14 cellular contexts compared by ENCODE assay signal in genomic region chr6:159056432-159056831, GRCh38. TPM values are rescaled to one million over a fixed set of nuclear protein-coding genes. Genes with fewer than 3 reads are reported as not detected.
DNase-seq lines count a peak whose midpoint lies in the region; ATAC-seq and TF ChIP-seq lines count a peak whose summit lies in the region.
"Had no signal": no experiment of that assay in that cellular context is flagged by ENCODE, and none has a peak within 500 bp of the region (broad histone marks: within the 10 kb centered on the region; RNA-seq: fewer than 3 reads in every experiment).

No MANE protein-coding gene starts in this region.

- H3K9me2 ChIP-seq in DOHH2 (replicated peaks; ENCODE audit: control insufficient read depth, low read length): no peaks in the 10 kb centered on the region

- H3K4me1 ChIP-seq in DOHH2 (ENCODE audit: control insufficient read depth, low read length) (peaks cover 94% of the 10 kb centered on the region), tibial artery (no peaks in the 10 kb centered on the region)
- H3K4me1 ChIP-seq: foreskin keratinocyte had no signal

- peaks cover 14% of the 10 kb centered on the region for H3F3A ChIP-seq in DOHH2 (ENCODE audit: control insufficient read depth, insufficient read depth)

- peak overlapping the region; percentile 86 for H3K4me2 ChIP-seq in DOHH2 (ENCODE audit: low read length)

- H3K36me3 ChIP-seq in DOHH2 (ENCODE audit: control insufficient read depth, low read length) (no peaks in the 10 kb centered on the region), tibial artery (no peaks in the 10 kb centered on the region)

- peak overlapping the region; percentile 72 for H3K27ac Mint-ChIP-seq in activated T-helper 1 cell treated with anti-CD3 and anti-CD28 coated beads, Interleukin-12 subunit alpha, Interleukin-12 subunit beta, Interleukin-2, Interleukin-4 antibody, amounts not matched to agents 30 ng/mL and 10 ng/mL and 1 ng/mL, durations not matched to agents 14 hours and 24 hours and 36 hours
- H3K27ac Mint-ChIP-seq in natural killer cell: peak overlapping the region; percentile 67 to 83

- H3K27ac ChIP-seq in DOHH2 (ENCODE audit: low read depth, low read length) (peak overlapping the region; percentile 94), tibial artery (no peak overlapping the region)
- H3K27ac ChIP-seq: foreskin keratinocyte had no signal

- H3K4me3 Mint-ChIP-seq in activated T-helper 1 cell treated with anti-CD3 and anti-CD28 coated beads, Interleukin-12 subunit alpha, Interleukin-12 subunit beta, Interleukin-2, Interleukin-4 antibody, amounts not matched to agents 30 ng/mL and 10 ng/mL and 1 ng/mL, durations not matched to agents 14 hours and 24 hours and 36 hours: no peak overlapping the region
- peak overlapping the region; percentile 65 for H3K4me3 Mint-ChIP-seq in natural killer cell

- H3K4me3 ChIP-seq in DOHH2 (ENCODE audit: low read length) (peak overlapping the region; percentile 66), tibial artery (no peak overlapping the region)

- H3K27me3 Mint-ChIP-seq in activated T-helper 1 cell treated with anti-CD3 and anti-CD28 coated beads, Interleukin-12 subunit alpha, Interleukin-12 subunit beta, Interleukin-2, Interleukin-4 antibody, amounts not matched to agents 30 ng/mL and 10 ng/mL and 1 ng/mL, durations not matched to agents 14 hours and 24 hours and 36 hours (ENCODE audit: insufficient read depth): peaks cover 2% of the 10 kb centered on the region
- no peaks in the 10 kb centered on the region for H3K27me3 Mint-ChIP-seq in natural killer cell (ENCODE audit: low read depth in 2 of 2)

- no peak for TF ChIP-seq CTCF in DOHH2 (IDR thresholded peaks at IDR 0.05; ENCODE audit: low read depth, low read length, poor library complexity, severe bottlenecking)
- TF ChIP-seq CTCF in natural killer cell (IDR thresholded peaks at IDR 0.05): no peak
- no peak for TF ChIP-seq CTCF in tibial artery (IDR thresholded peaks at IDR 0.05)

- no peak for ATAC-seq in natural killer cell
- ATAC-seq in GM19035 (IDR thresholded peaks at IDR 0.05; ENCODE audit: unreplicated experiment): no peak
- ATAC-seq: activated CD4-positive, CD25-positive, alpha-beta regulatory T cell treated with anti-CD3 and anti-CD28 coated beads, Interleukin-2, amount 50 U/mL, for 24 hours; foreskin keratinocyte had no signal

- peaks cover 4% of the 10 kb centered on the region for H3K36me3 Mint-ChIP-seq in activated T-helper 1 cell treated with anti-CD3 and anti-CD28 coated beads, Interleukin-12 subunit alpha, Interleukin-12 subunit beta, Interleukin-2, Interleukin-4 antibody, amounts not matched to agents 30 ng/mL and 10 ng/mL and 1 ng/mL, durations not matched to agents 14 hours and 24 hours and 36 hours (ENCODE audit: low read depth)
- no peaks in the 10 kb centered on the region for H3K36me3 Mint-ChIP-seq in natural killer cell

- intact Hi-C loops in activated T-helper 1 cell treated with anti-CD3 and anti-CD28 coated beads, Interleukin-12 subunit alpha, Interleukin-12 subunit beta, Interleukin-2, Interleukin-4 antibody, amounts not matched to agents 30 ng/mL and 10 ng/mL and 1 ng/mL, durations not matched to agents 14 hours and 24 hours and 36 hours (cut with micrococcal nuclease): no loop called here
- intact Hi-C loops in natural killer cell (cut with micrococcal nuclease): no loop called here
- intact Hi-C loops in tibial artery (cut with DNase I; ENCODE audit: low total_unique reads): no loop called here

- DNase-seq in NCI-H748 (lab: John Stamatoyannopoulos, UW; ENCODE audit: unreplicated experiment): peak; percentile 25
- DNase-seq in NCI-H748 treated with DMSO at 0.1 percent for 48 hours (lab: John Stamatoyannopoulos, UW): no peak
- DNase-seq in activated T-helper 1 cell treated with anti-CD3 and anti-CD28 coated beads, Interleukin-12 subunit alpha, Interleukin-12 subunit beta, Interleukin-2, Interleukin-4 antibody, amounts not matched to agents 30 ng/mL and 10 ng/mL and 1 ng/mL, durations not matched to agents 14 hours and 24 hours and 36 hours (ENCODE audit: low spot score): no peak
- DNase-seq in natural killer cell: no peak
- no peak for DNase-seq in tibial artery
- no peak for DNase-seq in C1 segment of cervical spinal cord (lab: John Stamatoyannopoulos, UW)
- DNase-seq: foreskin keratinocyte, H7, mammary epithelial cell had no signal

- no peaks in the 10 kb centered on the region for H3K9me3 Mint-ChIP-seq in activated T-helper 1 cell treated with anti-CD3 and anti-CD28 coated beads, Interleukin-12 subunit alpha, Interleukin-12 subunit beta, Interleukin-2, Interleukin-4 antibody, amounts not matched to agents 30 ng/mL and 10 ng/mL and 1 ng/mL, durations not matched to agents 14 hours and 24 hours and 36 hours
- H3K9me3 Mint-ChIP-seq in natural killer cell: no peaks in the 10 kb centered on the region

- H3K9me3 ChIP-seq in DOHH2 (ENCODE audit: control insufficient read depth, insufficient read depth, low read length) (no peaks in the 10 kb centered on the region), tibial artery (no peaks in the 10 kb centered on the region)

- no peaks in the 10 kb centered on the region for H4K20me1 ChIP-seq in DOHH2 (ENCODE audit: control insufficient read depth, insufficient read depth, low read depth, low read length)

- H3K79me2 ChIP-seq in DOHH2 (ENCODE audit: control insufficient read depth, low read length): no peaks in the 10 kb centered on the region

- H3K27me3 ChIP-seq in DOHH2 (ENCODE audit: control insufficient read depth, low read length) (no peaks in the 10 kb centered on the region), tibial artery (peaks cover 0 to 9% of the 10 kb centered on the region in 2 donors)

- H3K4me1 Mint-ChIP-seq in activated T-helper 1 cell treated with anti-CD3 and anti-CD28 coated beads, Interleukin-12 subunit alpha, Interleukin-12 subunit beta, Interleukin-2, Interleukin-4 antibody, amounts not matched to agents 30 ng/mL and 10 ng/mL and 1 ng/mL, durations not matched to agents 14 hours and 24 hours and 36 hours (ENCODE audit: low read depth): peaks cover 65% of the 10 kb centered on the region
- peaks cover 73 to 76% of the 10 kb centered on the region in 2 donors for H3K4me1 Mint-ChIP-seq in natural killer cell

RNA-seq across cellular contexts. Expression of gene TAGAP, which starts 11.6 kb away (rescaled TPM):
- total RNA-seq in activated T-helper 1 cell treated with anti-CD3 and anti-CD28 coated beads, Interleukin-12 subunit alpha, Interleukin-12 subunit beta, Interleukin-2, Interleukin-4 antibody, amounts not matched to agents 30 ng/mL and 10 ng/mL and 1 ng/mL, durations not matched to agents 14 hours and 24 hours and 36 hours: 245 and 250 TPM in 2 replicates
- total RNA-seq in natural killer cell: 100 to 1,000 TPM; 139 to 291 (median 178) TPM
- total RNA-seq: A673, H7, osteocyte had no signal

RNA-seq across cellular contexts. Expression of gene RSPH3, which starts 56.4 kb away (rescaled TPM):
- 3.8 and 4.2 TPM in 2 replicates for total RNA-seq in activated T-helper 1 cell treated with anti-CD3 and anti-CD28 coated beads, Interleukin-12 subunit alpha, Interleukin-12 subunit beta, Interleukin-2, Interleukin-4 antibody, amounts not matched to agents 30 ng/mL and 10 ng/mL and 1 ng/mL, durations not matched to agents 14 hours and 24 hours and 36 hours
- 1 to 10 TPM; 1.5 to 2.9 (median 2.4) TPM for total RNA-seq in natural killer cell
